In the genomic region with DNA sequence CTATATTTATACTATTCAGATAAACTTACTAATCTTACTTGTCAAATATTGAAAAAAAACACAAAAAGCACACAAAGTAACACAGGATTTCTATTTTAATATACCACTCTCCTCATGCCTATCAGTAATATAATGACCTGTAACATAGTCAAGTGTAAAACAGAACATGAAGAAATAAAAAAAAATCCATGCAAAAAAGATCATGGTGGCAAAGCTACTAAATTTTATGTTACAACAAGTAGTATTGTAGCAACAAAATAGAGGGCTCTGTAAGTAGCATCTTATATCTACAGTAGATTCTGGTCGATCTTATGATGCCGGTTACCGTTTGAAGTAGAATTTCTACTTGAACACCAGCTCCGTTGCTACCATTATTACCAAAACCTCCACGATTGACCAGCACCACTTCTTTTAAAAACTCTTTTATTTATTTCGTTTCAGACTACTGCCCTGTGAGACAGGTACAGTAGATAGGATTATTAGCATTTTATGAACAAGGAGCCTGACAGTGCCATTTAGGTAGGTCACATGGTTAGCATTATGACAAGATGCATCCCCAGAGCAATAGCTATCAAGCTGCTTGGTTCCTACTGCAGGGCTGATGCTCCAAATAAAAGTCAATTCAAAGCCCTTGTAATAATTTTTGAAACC, we compare ENCODE assay signal across 15 cellular contexts. TPM values are rescaled to one million over a fixed set of nuclear protein-coding genes. Genes with fewer than 3 reads are reported as not detected.
DNase-seq lines count a peak whose midpoint lies in the region; ATAC-seq and TF ChIP-seq lines count a peak whose summit lies in the region.
"Had no signal": no experiment of that assay in that cellular context is flagged by ENCODE, and none has a peak within 500 bp of the region (broad histone marks: within the 10 kb centered on the region; RNA-seq: fewer than 3 reads in every experiment).

No MANE protein-coding gene starts in this region.

- peaks cover 36% of the 10 kb centered on the region for H3K79me2 ChIP-seq in smooth muscle cell (ENCODE audit: low read depth)

- H3K9me3 ChIP-seq in gastroesophageal sphincter = no peaks in the 10 kb centered on the region
- H3K9me3 ChIP-seq in smooth muscle cell (replicated peaks; ENCODE audit: low read depth) = no peaks in the 10 kb centered on the region

- TF ChIP-seq EP300 in gastroesophageal sphincter (IDR thresholded peaks at IDR 0.05) = no peak

- peaks cover 6 to 67% (median 8%) of the 10 kb centered on the region in 3 donors for H3K4me1 ChIP-seq in gastroesophageal sphincter
- peaks cover 11% of the 10 kb centered on the region for H3K4me1 ChIP-seq in smooth muscle cell (ENCODE audit: low read depth)

- peak overlapping the region; percentile 78 for H3K9ac ChIP-seq in smooth muscle cell (ENCODE audit: low read depth)

- peak overlapping the region; percentile 91 for H3K4me2 ChIP-seq in smooth muscle cell

- ATAC-seq in gastroesophageal sphincter = no peak
- ATAC-seq in GM19395 (IDR thresholded peaks at IDR 0.05; ENCODE audit: unreplicated experiment) = no peak

- H3K27me3 ChIP-seq in gastroesophageal sphincter = no peaks in the 10 kb centered on the region
- no peaks in the 10 kb centered on the region for H3K27me3 ChIP-seq in smooth muscle cell (ENCODE audit: low read depth)

- H2AFZ ChIP-seq in smooth muscle cell (ENCODE audit: low read depth) = peak overlapping the region; percentile 26

- H3K27ac ChIP-seq in gastroesophageal sphincter (peak overlapping the region; percentile 85 to 97 (median 90)), smooth muscle cell (ENCODE audit: low read depth) (peak overlapping the region; percentile 90)
- H3K27ac ChIP-seq: WERI-Rb-1 had no signal

- TF ChIP-seq CTCF in gastroesophageal sphincter (IDR thresholded peaks at IDR 0.05) = no peak
- TF ChIP-seq CTCF in smooth muscle cell (IDR thresholded peaks at IDR 0.05; ENCODE audit: borderline replicate concordance, insufficient read depth, poor library complexity, severe bottlenecking) = no peak

- H3K36me3 ChIP-seq in gastroesophageal sphincter (no peaks in the 10 kb centered on the region), smooth muscle cell (ENCODE audit: low read depth) (no peaks in the 10 kb centered on the region)
- H3K36me3 ChIP-seq: WERI-Rb-1 had no signal

- DNase-seq in EL = peak; percentile 18
- peak; percentile 65 for DNase-seq in OCI-M1 (lab: John Stamatoyannopoulos, UW)
- no peak for DNase-seq in smooth muscle cell (lab: John Stamatoyannopoulos, UW; ENCODE audit: unreplicated experiment)
- DNase-seq in COLO829 (ENCODE audit: low spot score) = no peak
- no peak for DNase-seq in activated T-cell treated with anti-CD3 and anti-CD28 coated beads, Interleukin-2, amount 50 U/mL, for 1 hour
- no peak for DNase-seq in NCI-H146 treated with DMSO at 0.1 percent for 48 hours (lab: John Stamatoyannopoulos, UW; ENCODE audit: unreplicated experiment)
- DNase-seq: central memory CD4-positive, alpha-beta T cell; DMS 273 treated with DMSO at 0.1 percent for 48 hours; glutamatergic neuron; mesendoderm; NCI-H2029; WERI-Rb-1 had no signal

- H3F3A ChIP-seq in smooth muscle cell (ENCODE audit: low read depth) = peaks cover 18% of the 10 kb centered on the region

- H3K4me3 ChIP-seq in gastroesophageal sphincter = peak overlapping the region; percentile 49 to 55
- H3K4me3 ChIP-seq in smooth muscle cell = peak overlapping the region; percentile 59

- no peak for TF ChIP-seq POLR2A in gastroesophageal sphincter (IDR thresholded peaks at IDR 0.05)

- 78 to 84% methylated on average over 6 of the region's 6 CpGs for WGBS in gastroesophageal sphincter (ENCODE audit: low coverage in 1 of 2), 2 donors
- 86% methylated on average over 6 of the region's 6 CpGs for WGBS in smooth muscle cell (ENCODE audit: low lambda C conversion rate)

- H4K20me1 ChIP-seq in smooth muscle cell (ENCODE audit: low read depth) = no peaks in the 10 kb centered on the region

RNA-seq across cellular contexts. Expression of a gene that starts 2.1 kb away (rescaled TPM):
- 10 to 100 TPM; 35.1 to 97.7 (median 60.5) TPM for total RNA-seq in gastroesophageal sphincter
- 12.9 and 21.6 TPM in 2 replicates for total RNA-seq in smooth muscle cell
- 5.8 and 9.5 TPM in 2 replicates for polyA plus RNA-seq in smooth muscle cell
- total RNA-seq: activated T-helper 1 cell treated with anti-CD3 and anti-CD28 coated beads, Interleukin-12 subunit alpha, Interleukin-12 subunit beta, Interleukin-2, Interleukin-4 antibody, amounts not matched to agents 30 ng/mL and 10 ng/mL and 1 ng/mL, durations not matched to agents 14 hours and 24 hours and 36 hours had no signal

RNA-seq across cellular contexts. Expression of a gene that starts 40.0 kb away (rescaled TPM):
- 10 to 100 TPM; 11.2 to 23.0 (median 16.7) TPM for total RNA-seq in gastroesophageal sphincter
- 11.8 and 23.1 TPM in 2 replicates for total RNA-seq in smooth muscle cell
- polyA plus RNA-seq in smooth muscle cell = 8.4 and 12.4 TPM in 2 replicates

Comparison
In these comparisons a context has a peak if more than half of its experiments do, and no peak if none do; other contexts are left out.
1. DNase-seq: peak in EL (single experiment) and OCI-M1 (single experiment); none in smooth muscle cell (single experiment), COLO829 (single experiment), activated T-cell treated with anti-CD3 and anti-CD28 coated beads, Interleukin-2, amount 50 U/mL, for 1 hour (single experiment) and NCI-H146 treated with DMSO at 0.1 percent for 48 hours (single experiment).